Comparison of ENCODE assay signal across 11 cellular contexts in the genomic region with DNA sequence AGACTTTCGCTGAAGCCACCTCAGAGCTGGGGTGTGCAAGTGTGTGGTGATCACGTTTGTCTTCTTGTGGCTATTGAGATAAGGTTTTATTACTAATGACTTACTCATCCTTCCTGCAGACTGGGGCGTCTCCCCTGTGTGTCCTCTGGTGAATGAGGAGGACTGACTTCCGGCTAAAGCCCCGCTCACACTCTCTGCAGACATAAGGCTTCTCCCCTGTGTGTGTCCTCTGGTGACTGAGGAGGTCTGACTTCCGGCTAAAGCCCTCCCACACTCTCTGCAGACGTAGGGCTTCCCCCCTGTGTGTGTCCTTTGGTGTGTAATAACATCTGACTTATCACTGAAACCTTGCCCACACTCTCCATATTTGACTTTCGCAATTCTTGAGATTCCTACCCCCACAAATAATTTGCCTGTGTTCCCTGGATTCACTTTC.
DNase-seq lines count a peak whose midpoint lies in the region; ATAC-seq and TF ChIP-seq lines count a peak whose summit lies in the region.
"Had no signal": no experiment of that assay in that cellular context is flagged by ENCODE, and none has a peak within 500 bp of the region (broad histone marks: within the 10 kb centered on the region; RNA-seq: fewer than 3 reads in every experiment).

No MANE protein-coding gene starts in this region.

- no peaks in the 10 kb centered on the region for H3K9me3 ChIP-seq in MM.1S (replicated peaks; ENCODE audit: insufficient read depth, low read length)

- H3K4me3 ChIP-seq in GM12864 (ENCODE audit: low read depth, low read length) (no peak overlapping the region), MM.1S (ENCODE audit: low read length) (no peak overlapping the region)

- no peaks in the 10 kb centered on the region for H3F3A ChIP-seq in MM.1S (ENCODE audit: insufficient read depth, low read length)

- peak; percentile 21 for DNase-seq in AG08395 (ENCODE audit: low spot score)
- DNase-seq in GM12864 (ENCODE audit: low read depth): peak; percentile 31
- DNase-seq in RWPE1 (ENCODE audit: low spot score): peak; percentile 31
- DNase-seq in glomerular visceral epithelial cell (ENCODE audit: extremely low spot score): peak; percentile 38
- no peak for DNase-seq in MM.1S
- DNase-seq in SHP77 (lab: John Stamatoyannopoulos, UW): no peak
- DNase-seq: activated CD8-positive, alpha-beta memory T cell treated with anti-CD3 and anti-CD28 coated beads, Interleukin-2, amount 50 U/mL, for 4 hours; natural killer cell; NCI-H1105 treated with DMSO at 0.1 percent for 48 hours had no signal

- H4K20me1 ChIP-seq in MM.1S (ENCODE audit: insufficient read depth, low read length): no peaks in the 10 kb centered on the region

- H3K9ac ChIP-seq in MM.1S (ENCODE audit: low read length): no peak overlapping the region

- TF ChIP-seq CTCF in GM12864 (IDR thresholded peaks at IDR 0.05; ENCODE audit: low read depth, low read length, missing control alignments): no peak
- TF ChIP-seq CTCF in RWPE1 (conservative IDR thresholded peaks at IDR 0.05; ENCODE audit: low read depth): no peak
- no peak for TF ChIP-seq CTCF in MM.1S (IDR thresholded peaks at IDR 0.05; ENCODE audit: low read length)

- no peak overlapping the region for H3K27ac ChIP-seq in RWPE1
- H3K27ac ChIP-seq in MM.1S (ENCODE audit: low read length): no peak overlapping the region

- H3K36me3 ChIP-seq in MM.1S (replicated peaks; ENCODE audit: insufficient read depth, low read length): no peaks in the 10 kb centered on the region

- H3K9me2 ChIP-seq in MM.1S (replicated peaks; ENCODE audit: insufficient read depth, low read length): no peaks in the 10 kb centered on the region

- CTCF ChIA-PET in RWPE1 (lab: Yijun Ruan, JAX): no interaction called here

- POLR2A ChIA-PET in RWPE1 (lab: Yijun Ruan, JAX; ENCODE audit: low non-redundant PET): no interaction called here

- ATAC-seq in HG03139 (IDR thresholded peaks at IDR 0.05; ENCODE audit: unreplicated experiment): no peak
- ATAC-seq in HG03457 (IDR thresholded peaks at IDR 0.05; ENCODE audit: unreplicated experiment): no peak

- H3K27me3 ChIP-seq in MM.1S (replicated peaks; ENCODE audit: insufficient read depth, low read length): no peaks in the 10 kb centered on the region

- no peak overlapping the region for H2AFZ ChIP-seq in MM.1S (ENCODE audit: low read length)

- no peaks in the 10 kb centered on the region for H3K4me1 ChIP-seq in MM.1S (ENCODE audit: low read length)

- H3K79me2 ChIP-seq in MM.1S (ENCODE audit: low read length): no peaks in the 10 kb centered on the region

- H3K4me2 ChIP-seq in MM.1S (ENCODE audit: low read depth, low read length): no peak overlapping the region

Comparison
In these comparisons a context has a peak if more than half of its experiments do, and no peak if none do; other contexts are left out.
1. DNase-seq: peak in AG08395 (single experiment), GM12864 (single experiment), RWPE1 (single experiment) and glomerular visceral epithelial cell (single experiment); none in MM.1S (single experiment) and SHP77 (0 of 2).